Comparison of ENCODE assay signal across 1 cellular context in genomic region chr22:38958359-38958943, GRCh38.
TF ChIP-seq lines count a peak whose summit lies in the region.

No MANE protein-coding gene starts in this region.

TF ChIP-seq in HepG2, 621 proteins besides CTCF, POLR2A, EP300 and RAD21:
- no peak for TF ChIP-seq GTF2F1 (IDR thresholded peaks at IDR 0.05; ENCODE audit: low read length)
TF ChIP-seq in HepG2: peak in this region for 0.
